Comparison of ENCODE assay signal across 35 cellular contexts in genomic region chr16:47917118-47917517, GRCh38.
"Had no signal": no experiment of that assay in that cellular context is flagged by ENCODE, and none has a peak within 500 bp of the region (broad histone marks: within the 10 kb centered on the region; RNA-seq: fewer than 3 reads in every experiment).

No MANE protein-coding gene starts in this region.

- H3K36me3 ChIP-seq: adrenal gland, ascending aorta, brain microvascular endothelial cell, breast epithelium, cardiac muscle cell had no signal

- FAIRE-seq: astrocyte, bronchial epithelial cell had no signal

- H3K27me3 ChIP-seq: adrenal gland, ascending aorta, body of pancreas, breast epithelium, cardiac muscle cell had no signal

- H3K27ac ChIP-seq: adrenal gland, ascending aorta, body of pancreas, brain microvascular endothelial cell, breast epithelium, cardiac muscle cell had no signal

- DNase-seq: activated effector memory CD4-positive, alpha-beta T cell treated with anti-CD3 and anti-CD28 coated beads, Interleukin-2, amount 50 U/mL, for 16 hours; activated effector memory CD4-positive, alpha-beta T cell treated with Interleukin-2 at 50 U/mL for 16 hours; activated gamma-delta T cell; activated gamma-delta T cell treated with Interleukin-2 at 50 U/mL for 16 hours; activated naive CD4-positive, alpha-beta T cell; activated naive CD4-positive, alpha-beta T cell treated with anti-CD3 and anti-CD28 coated beads for 36 hours; activated naive CD4-positive, alpha-beta T cell treated with anti-CD3 and anti-CD28 coated beads, Interleukin-2, amount 10 ng/mL, durations not matched to agents 7 days and 5 days; activated naive CD4-positive, alpha-beta T cell treated with anti-CD3 and anti-CD28 coated beads, Interleukin-2, amount 50 U/mL, for 16 hours; activated naive CD4-positive, alpha-beta T cell treated with Interleukin-2 at 50 U/mL for 16 hours; activated naive CD8-positive, alpha-beta T cell treated with anti-CD3 and anti-CD28 coated beads for 36 hours; activated naive CD8-positive, alpha-beta T cell treated with anti-CD3 and anti-CD28 coated beads, Interleukin-2, amount 10 ng/mL, durations not matched to agents 7 days and 5 days; activated naive CD8-positive, alpha-beta T cell treated with anti-CD3 and anti-CD28 coated beads, Interleukin-2, amount 50 U/mL, for 24 hours; activated T-cell treated with anti-CD3 and anti-CD28 coated beads for 4 hours; activated T-cell treated with anti-CD3 and anti-CD28 coated beads, Interleukin-2, amount 50 U/mL, for 1 hour; activated T-cell treated with anti-CD3 and anti-CD28 coated beads, Interleukin-2, amount 50 U/mL, for 24 hours; activated T-cell treated with anti-CD3 and anti-CD28 coated beads, Interleukin-2, amount 50 U/mL, for 4 hours; activated T-cell treated with anti-CD3 and anti-CD28 coated beads, Interleukin-2, amount 50 U/mL, for 48 hours; activated T-cell treated with anti-CD3 and anti-CD28 coated beads, Interleukin-2, amount 50 U/mL, for 72 hours; adrenal gland; amniotic stem cell; amygdala; anterior cingulate cortex; aorta; body of pancreas; brain microvascular endothelial cell; caudate nucleus; central memory CD4-positive, alpha-beta T cell; cerebellar nuclear complex had no signal

- H3K4me1 ChIP-seq: adrenal gland, ascending aorta, body of pancreas, breast epithelium had no signal

- H3K9me3 ChIP-seq: adrenal gland, ascending aorta, body of pancreas had no signal

- ATAC-seq: activated naive CD4-positive, alpha-beta T cell treated with anti-CD3 and anti-CD28 coated beads, Interleukin-2, amount 50 U/mL, for 72 hours; activated naive CD8-positive, alpha-beta T cell treated with anti-CD3 and anti-CD28 coated beads, Interleukin-2, amount 50 U/mL, for 24 hours; activated T-cell treated with anti-CD3 and anti-CD28 coated beads, Interleukin-2, amount 50 U/mL, for 4 hours; activated T-cell treated with anti-CD3 and anti-CD28 coated beads, Interleukin-2, amount 50 U/mL, for 72 hours; activated T-helper 17 cell treated with anti-CD3 and anti-CD28 coated beads, Interleukin-2, amount 50 U/mL, for 72 hours; body of pancreas had no signal

- H3K4me3 ChIP-seq: adrenal gland, ascending aorta, body of pancreas, breast epithelium, cardiac muscle cell had no signal
